Comparison of ENCODE assay signal across 8 cellular contexts in the genomic region with DNA sequence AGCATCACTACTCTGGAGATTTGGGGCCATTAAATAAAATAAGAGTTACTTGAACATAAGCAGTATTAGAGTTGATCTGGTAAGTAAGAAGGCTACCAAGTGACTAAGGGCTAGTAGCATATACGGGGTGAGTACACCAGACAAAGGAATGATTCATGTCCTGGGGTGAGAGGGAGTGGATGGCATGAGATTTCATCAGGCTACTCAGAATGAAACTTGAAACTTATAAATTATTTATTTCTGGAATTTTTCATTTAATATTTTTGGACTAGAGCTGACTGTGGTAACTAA. TPM values are rescaled to one million over a fixed set of nuclear protein-coding genes. Genes with fewer than 3 reads are reported as not detected.
A peak's percentile ranks its signal among the peaks of the same experiment; 100 is the strongest.
DNase-seq lines count a peak whose midpoint lies in the region; ATAC-seq, FAIRE-seq and TF ChIP-seq lines count a peak whose summit lies in the region.

No MANE protein-coding gene starts in this region.

- H3K4me1 Mint-ChIP-seq in endodermal cell = peaks cover 18% of the 10 kb centered on the region

- FAIRE-seq in RCC 7860 (lab: Jason Lieb, UNC) = peak; percentile 89

- no peaks in the 10 kb centered on the region for H3K36me3 ChIP-seq in endodermal cell (ENCODE audit: control insufficient read depth, insufficient read depth, low read length)

- WGBS in endodermal cell (ENCODE audit: insufficient coverage in 1 of 2, insufficient read length in 1 of 2), 2 experiments = 80 to 89% methylated on average over 1 of the region's 1 CpG

- H3K9me3 Mint-ChIP-seq in endodermal cell = no peaks in the 10 kb centered on the region

- TF ChIP-seq CTCF in endodermal cell (conservative IDR thresholded peaks at IDR 0.05) = no peak

- peaks cover 8% of the 10 kb centered on the region for H3K4me1 ChIP-seq in endodermal cell (ENCODE audit: control insufficient read depth, insufficient read depth, low read length)

- peak; percentile 79 for DNase-seq in GM03348 (ENCODE audit: low spot score)
- DNase-seq in RCC 7860 (ENCODE audit: low spot score) = peak; percentile 75
- no peak for DNase-seq in endodermal cell
- peak; percentile 90 for DNase-seq in renal cortical epithelial cell (ENCODE audit: low read depth)
- no peak for DNase-seq in occipital lobe (lab: John Stamatoyannopoulos, UW)

- H3K27me3 Mint-ChIP-seq in endodermal cell (ENCODE audit: insufficient read depth) = peaks cover 2% of the 10 kb centered on the region

- H3K27me3 ChIP-seq in endodermal cell (ENCODE audit: control insufficient read depth, insufficient read depth, low read length, poor library complexity, severe bottlenecking) = no peaks in the 10 kb centered on the region

- peaks cover 8% of the 10 kb centered on the region for H3K36me3 Mint-ChIP-seq in endodermal cell (ENCODE audit: low read depth)

- ATAC-seq in GM21515 (IDR thresholded peaks at IDR 0.05; ENCODE audit: unreplicated experiment) (no peak), GM19463 (IDR thresholded peaks at IDR 0.05; ENCODE audit: unreplicated experiment) (no peak), GM19351 (IDR thresholded peaks at IDR 0.05; ENCODE audit: unreplicated experiment) (no peak)

- no peak overlapping the region for H3K4me3 Mint-ChIP-seq in endodermal cell

- H3K9ac ChIP-seq in endodermal cell (ENCODE audit: extremely low read depth, low read length, poor library complexity, severe bottlenecking) = no peak overlapping the region

- H3K9me3 ChIP-seq in endodermal cell (ENCODE audit: control insufficient read depth, low read length) = no peaks in the 10 kb centered on the region

- peak overlapping the region; percentile 95 for H3K4me3 ChIP-seq in endodermal cell (ENCODE audit: low read length)

- H3K27ac Mint-ChIP-seq in endodermal cell = no peak overlapping the region

- H3K27ac ChIP-seq in endodermal cell (ENCODE audit: low read depth, low read length) = no peak overlapping the region

RNA-seq across cellular contexts. Expression of a gene that starts 2.3 kb away (rescaled TPM):
- total RNA-seq in endodermal cell (10 to 100 TPM; 12.4 TPM), renal cortical epithelial cell (67.4 and 82.7 TPM in 2 replicates), occipital lobe (4.4 TPM)
- 5.5 TPM for polyA plus RNA-seq in endodermal cell (2013, experiment 1 of 2)
- 7.3 TPM for polyA plus RNA-seq in endodermal cell (2013, experiment 2 of 2)

RNA-seq across cellular contexts. Expression of a gene that starts 50.9 kb away (rescaled TPM):
- total RNA-seq in endodermal cell = not detected
- polyA plus RNA-seq in endodermal cell (2013, experiment 1 of 2) = not detected
- polyA plus RNA-seq in endodermal cell (2013, experiment 2 of 2) = not detected
- not detected in 2 replicates for total RNA-seq in renal cortical epithelial cell
- not detected for total RNA-seq in occipital lobe

Comparison
In these comparisons a context has a peak if more than half of its experiments do, and no peak if none do; other contexts are left out.
1. DNase-seq: peak in GM03348 (single experiment), RCC 7860 (single experiment) and renal cortical epithelial cell (single experiment); none in endodermal cell (single experiment) and occipital lobe (single experiment).